27 cellular contexts compared by ENCODE assay signal in the genomic region with DNA sequence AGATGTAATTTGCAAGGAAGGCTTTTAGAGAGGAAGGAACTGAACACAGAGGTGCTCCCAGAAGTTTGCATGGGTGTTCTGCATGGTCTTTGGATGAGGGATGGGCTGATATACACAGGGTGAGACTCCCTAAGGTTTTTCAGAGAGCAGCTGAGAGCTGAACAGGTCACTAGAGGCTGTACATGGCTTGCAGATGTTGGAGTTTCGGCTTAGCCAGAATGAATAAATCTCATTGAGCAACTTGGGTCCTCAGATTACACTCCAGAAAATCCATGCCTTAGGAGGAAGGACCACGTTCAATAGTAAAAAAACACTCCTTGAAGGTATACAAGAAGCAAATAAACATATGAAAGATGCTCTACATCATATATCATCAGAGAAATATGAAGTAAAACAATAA. TPM values are rescaled to one million over a fixed set of nuclear protein-coding genes. Genes with fewer than 3 reads are reported as not detected.
"Had no signal": no experiment of that assay in that cellular context is flagged by ENCODE, and none has a peak within 500 bp of the region (broad histone marks: within the 10 kb centered on the region; RNA-seq: fewer than 3 reads in every experiment).

No MANE protein-coding gene starts in this region.

- H3K9me3 Mint-ChIP-seq: activated B cell treated with CpG ODN at 0.5 μM for 24 hours; activated T-helper 2 cell treated with anti-CD3 and anti-CD28 coated beads, Interferon-gamma antibody, Interleukin-2, Interleukin-4, amounts not matched to agents 10 μg/mL and 5 μg/mL and 100 μg/mL, durations not matched to agents 14 hours and 24 hours and 36 hours; natural killer cell treated with Interleukin-12 subunit alpha and Interleukin-12 subunit beta and Interleukin-15 and Interleukin-18, amount 100 ng/mL, for 72 hours; stimulated activated naive B cell treated with anti-CD40 and anti-IgM and Interleukin-4, amounts not matched to agents 10 μg/mL and 1 μg/mL and 100 μg/mL, for 72 hours had no signal

- H3K4me3 ChIP-seq: esophagus muscularis mucosa, heart left ventricle, left lung, lung, mucosa of descending colon, smooth muscle cell, stomach, thyroid gland, upper lobe of right lung had no signal

- H3K27ac ChIP-seq: esophagus muscularis mucosa, foreskin keratinocyte, left lung, stomach, thyroid gland, upper lobe of right lung had no signal

- ATAC-seq: activated CD8-positive, alpha-beta memory T cell treated with anti-CD3 and anti-CD28 coated beads, Interleukin-2, amount 10 ng/mL, durations not matched to agents 7 days and 5 days; activated CD8-positive, alpha-beta T cell treated with anti-CD3 and anti-CD28 coated beads, Interleukin-2, amount 10 ng/mL, durations not matched to agents 7 days and 5 days; foreskin keratinocyte; left lung; mucosa of descending colon; natural killer cell treated with Interleukin-12 subunit alpha and Interleukin-12 subunit beta and Interleukin-15 and Interleukin-18, amount 100 ng/mL, for 72 hours; stimulated activated naive B cell treated with anti-CD40 and anti-IgM and Interleukin-4, amounts not matched to agents 10 μg/mL and 1 μg/mL and 100 μg/mL, for 72 hours; upper lobe of right lung had no signal

- H3K27ac Mint-ChIP-seq: activated B cell treated with CpG ODN at 0.5 μM for 24 hours; activated CD8-positive, alpha-beta memory T cell treated with anti-CD3 and anti-CD28 coated beads, Interleukin-2, amount 10 ng/mL, durations not matched to agents 7 days and 5 days; activated CD8-positive, alpha-beta T cell treated with anti-CD3 and anti-CD28 coated beads, Interleukin-2, amount 10 ng/mL, durations not matched to agents 7 days and 5 days; activated naive CD8-positive, alpha-beta T cell; activated T-helper 2 cell treated with anti-CD3 and anti-CD28 coated beads, Interferon-gamma antibody, Interleukin-2, Interleukin-4, amounts not matched to agents 10 μg/mL and 5 μg/mL and 100 μg/mL, durations not matched to agents 14 hours and 24 hours and 36 hours; natural killer cell treated with Interleukin-12 subunit alpha and Interleukin-12 subunit beta and Interleukin-15 and Interleukin-18, amount 100 ng/mL, for 72 hours; stimulated activated naive B cell treated with anti-CD40 and anti-IgM and Interleukin-4, amounts not matched to agents 10 μg/mL and 1 μg/mL and 100 μg/mL, for 72 hours had no signal

- H3K9me3 ChIP-seq: esophagus muscularis mucosa, heart left ventricle, left lung, mucosa of descending colon, stomach, thyroid gland, upper lobe of right lung had no signal

- H3K36me3 Mint-ChIP-seq: activated CD8-positive, alpha-beta memory T cell treated with anti-CD3 and anti-CD28 coated beads, Interleukin-2, amount 10 ng/mL, durations not matched to agents 7 days and 5 days; activated naive CD8-positive, alpha-beta T cell; natural killer cell treated with Interleukin-12 subunit alpha and Interleukin-12 subunit beta and Interleukin-15 and Interleukin-18, amount 100 ng/mL, for 72 hours; stimulated activated naive B cell treated with anti-CD40 and anti-IgM and Interleukin-4, amounts not matched to agents 10 μg/mL and 1 μg/mL and 100 μg/mL, for 72 hours had no signal

- DNase-seq: activated B cell treated with CpG ODN at 0.5 μM for 24 hours; activated CD8-positive, alpha-beta memory T cell treated with anti-CD3 and anti-CD28 coated beads, Interleukin-2, amount 10 ng/mL, durations not matched to agents 7 days and 5 days; activated CD8-positive, alpha-beta T cell treated with anti-CD3 and anti-CD28 coated beads, Interleukin-2, amount 10 ng/mL, durations not matched to agents 7 days and 5 days; activated naive CD4-positive, alpha-beta T cell; activated T-cell treated with anti-CD3 and anti-CD28 coated beads, Interleukin-2, amount 50 U/mL, for 48 hours; anterior cingulate cortex; dermis blood vessel endothelial cell; effector CD4-positive, alpha-beta T cell; foreskin keratinocyte; heart left ventricle; kidney glomerular epithelial cell; left lung; mucosa of descending colon; posterior cingulate gyrus; stimulated activated CD4-positive, alpha-beta T cell treated with anti-CD3 and anti-CD28 coated beads, Interleukin-1b, Interleukin-23, amount 100 ng/mL, for 48 hours; stimulated activated naive B cell treated with anti-CD40 and anti-IgM and Interleukin-4, amounts not matched to agents 10 μg/mL and 1 μg/mL and 100 μg/mL, for 72 hours; stomach; T-helper 2 cell; thyroid gland; upper lobe of right lung had no signal

- H3K36me3 ChIP-seq: esophagus muscularis mucosa, heart left ventricle, left lung, stomach, thyroid gland, upper lobe of right lung had no signal

- H3K27me3 ChIP-seq: esophagus muscularis mucosa, heart left ventricle, left lung, stomach, thyroid gland, upper lobe of right lung had no signal

- H3K4me1 ChIP-seq: esophagus muscularis mucosa, foreskin keratinocyte, stomach, thyroid gland, upper lobe of right lung had no signal

- H3K4me2 ChIP-seq: smooth muscle cell had no signal

RNA-seq across cellular contexts. Expression of a gene that starts 7.5 kb away (rescaled TPM):
- total RNA-seq: activated T-helper 2 cell treated with anti-CD3 and anti-CD28 coated beads, Interferon-gamma antibody, Interleukin-2, Interleukin-4, amounts not matched to agents 10 μg/mL and 5 μg/mL and 100 μg/mL, durations not matched to agents 14 hours and 24 hours and 36 hours had no signal

RNA-seq across cellular contexts. Expression of a gene that starts 37.0 kb away (rescaled TPM):
- total RNA-seq: activated B cell treated with CpG ODN at 0.5 μM for 24 hours; activated CD8-positive, alpha-beta T cell treated with anti-CD3 and anti-CD28 coated beads, Interleukin-2, amount 10 ng/mL, durations not matched to agents 7 days and 5 days; activated T-helper 2 cell treated with anti-CD3 and anti-CD28 coated beads, Interferon-gamma antibody, Interleukin-2, Interleukin-4, amounts not matched to agents 10 μg/mL and 5 μg/mL and 100 μg/mL, durations not matched to agents 14 hours and 24 hours and 36 hours; bronchial epithelial cell; foreskin keratinocyte had no signal
